Comparison of ENCODE assay signal across 1 cellular context in genomic region chr10:3043512-3044368, GRCh38.
TF ChIP-seq lines count a peak whose summit lies in the region.

No MANE protein-coding gene starts in this region.

TF ChIP-seq in IMR-90, 13 proteins besides CTCF, POLR2A, EP300 and RAD21:
- TF ChIP-seq FOS (IDR thresholded peaks at IDR 0.05; ENCODE audit: low read depth, low read length) (no peak), MAZ (IDR thresholded peaks at IDR 0.05; ENCODE audit: borderline replicate concordance, low read depth, low read length) (peak; percentile 16; the same call in 1 of the 2 replicates), USF2 (IDR thresholded peaks at IDR 0.05; ENCODE audit: low read depth, low read length) (no peak), NFE2L2 (IDR thresholded peaks at IDR 0.05; ENCODE audit: low read depth, low read length) (peak; percentile 42), SMC3 (IDR thresholded peaks at IDR 0.05; ENCODE audit: low read depth, low read length) (peak; percentile 92)
- TF ChIP-seq, protein P1, sequence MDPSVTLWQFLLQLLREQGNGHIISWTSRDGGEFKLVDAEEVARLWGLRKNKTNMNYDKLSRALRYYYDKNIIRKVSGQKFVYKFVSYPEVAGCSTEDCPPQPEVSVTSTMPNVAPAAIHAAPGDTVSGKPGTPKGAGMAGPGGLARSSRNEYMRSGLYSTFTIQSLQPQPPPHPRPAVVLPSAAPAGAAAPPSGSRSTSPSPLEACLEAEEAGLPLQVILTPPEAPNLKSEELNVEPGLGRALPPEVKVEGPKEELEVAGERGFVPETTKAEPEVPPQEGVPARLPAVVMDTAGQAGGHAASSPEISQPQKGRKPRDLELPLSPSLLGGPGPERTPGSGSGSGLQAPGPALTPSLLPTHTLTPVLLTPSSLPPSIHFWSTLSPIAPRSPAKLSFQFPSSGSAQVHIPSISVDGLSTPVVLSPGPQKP (IDR thresholded peaks at IDR 0.05; ENCODE audit: borderline replicate concordance, low read depth, low read length), result no peak
